8 cellular contexts compared by ENCODE assay signal in genomic region chr10:89032141-89032814, GRCh38. TPM values are rescaled to one million over a fixed set of nuclear protein-coding genes. Genes with fewer than 3 reads are reported as not detected.
DNase-seq lines count a peak whose midpoint lies in the region; ATAC-seq and TF ChIP-seq lines count a peak whose summit lies in the region.

No MANE protein-coding gene starts in this region.

- peak overlapping the region; percentile 21 for H3K4me2 ChIP-seq in KMS-11

- no peak overlapping the region for H3K9ac ChIP-seq in KMS-11

- POLR2A ChIA-PET in AG04449 (lab: Yijun Ruan, JAX) = no interaction called here

- H2AFZ ChIP-seq in KMS-11 (ENCODE audit: low read depth) = no peak overlapping the region

- no peak overlapping the region for H3K4me3 ChIP-seq in AG04449 (ENCODE audit: low read depth, low read length)
- no peak overlapping the region for H3K4me3 ChIP-seq in KMS-11 (IDR thresholded peaks at IDR 0.05; ENCODE audit: insufficient read depth, low read depth, low read length)
- no peak overlapping the region for H3K4me3 ChIP-seq in muscle layer of duodenum (ENCODE audit: low read depth in 1 of 2, low read length in 2 of 2)

- H3K36me3 ChIP-seq in KMS-11 (ENCODE audit: insufficient read depth) = no peaks in the 10 kb centered on the region
- no peaks in the 10 kb centered on the region for H3K36me3 ChIP-seq in muscle layer of duodenum (ENCODE audit: control insufficient read depth in 1 of 2, insufficient read depth in 2 of 2, low read length in 2 of 2)

- no peaks in the 10 kb centered on the region for H3K9me3 Mint-ChIP-seq in activated naive CD4-positive, alpha-beta T cell treated with anti-CD3 and anti-CD28 coated beads, Interleukin-2, amount 50 U/mL, for 24 hours
- H3K9me3 Mint-ChIP-seq in immature natural killer cell = no peaks in the 10 kb centered on the region

- CTCF ChIA-PET in AG04449 (lab: Yijun Ruan, JAX) = interaction anchor here (1.1 to 4.7 kb wide), 6 partner anchors 24 to 187 kb away, joined by 3 to 225 read pairs (median 92); partner anchors contain the start of gene CH25H

- peaks cover 22% of the 10 kb centered on the region for H3K4me1 Mint-ChIP-seq in activated naive CD4-positive, alpha-beta T cell treated with anti-CD3 and anti-CD28 coated beads, Interleukin-2, amount 50 U/mL, for 24 hours
- H3K4me1 Mint-ChIP-seq in immature natural killer cell = peaks cover 0 to 2% of the 10 kb centered on the region in 2 donors

- no peaks in the 10 kb centered on the region for H3K79me2 ChIP-seq in KMS-11 (ENCODE audit: insufficient read depth, low read depth)

- H3K4me3 Mint-ChIP-seq in activated naive CD4-positive, alpha-beta T cell treated with anti-CD3 and anti-CD28 coated beads, Interleukin-2, amount 50 U/mL, for 24 hours = peak overlapping the region; percentile 34
- no peak overlapping the region for H3K4me3 Mint-ChIP-seq in immature natural killer cell

- H3K27ac Mint-ChIP-seq in activated naive CD4-positive, alpha-beta T cell treated with anti-CD3 and anti-CD28 coated beads, Interleukin-2, amount 50 U/mL, for 24 hours = peak overlapping the region; percentile 57
- no peak overlapping the region for H3K27ac Mint-ChIP-seq in immature natural killer cell

- H3K9me3 ChIP-seq in muscle layer of duodenum (ENCODE audit: control insufficient read depth in 1 of 2, low read length in 2 of 2) = no peaks in the 10 kb centered on the region

- peaks cover 29% of the 10 kb centered on the region for H3K4me1 ChIP-seq in KMS-11 (ENCODE audit: low read depth, poor library complexity, severe bottlenecking)
- H3K4me1 ChIP-seq in muscle layer of duodenum (ENCODE audit: control insufficient read depth in 1 of 2, insufficient read depth in 2 of 2, low read length in 2 of 2) = peaks cover 0 to 8% of the 10 kb centered on the region in 2 donors

- H3K27me3 Mint-ChIP-seq in activated naive CD4-positive, alpha-beta T cell treated with anti-CD3 and anti-CD28 coated beads, Interleukin-2, amount 50 U/mL, for 24 hours = no peaks in the 10 kb centered on the region
- H3K27me3 Mint-ChIP-seq in immature natural killer cell (ENCODE audit: low read depth in 3 of 3) = no peaks in the 10 kb centered on the region

- H3K36me3 Mint-ChIP-seq in activated naive CD4-positive, alpha-beta T cell treated with anti-CD3 and anti-CD28 coated beads, Interleukin-2, amount 50 U/mL, for 24 hours = no peaks in the 10 kb centered on the region
- no peaks in the 10 kb centered on the region for H3K36me3 Mint-ChIP-seq in immature natural killer cell

- DNase-seq in AG04449 (ENCODE audit: low read depth, low spot score) (peak; percentile 59), superior temporal gyrus (ENCODE audit: extremely low spot score) (no peak), immature natural killer cell (no peak)

- no peaks in the 10 kb centered on the region for H4K20me1 ChIP-seq in KMS-11 (ENCODE audit: insufficient read depth)

- H3K27ac ChIP-seq in KMS-11 = no peak overlapping the region
- peak overlapping the region; percentile 47 for H3K27ac ChIP-seq in muscle layer of duodenum (ENCODE audit: low read length)

- H3K27me3 ChIP-seq in KMS-11 (ENCODE audit: insufficient read depth, low read depth) (no peaks in the 10 kb centered on the region), muscle layer of duodenum (ENCODE audit: low read depth, low read length) (no peaks in the 10 kb centered on the region)

- ATAC-seq in GM19025 (IDR thresholded peaks at IDR 0.05; ENCODE audit: low read depth, unreplicated experiment) = peak; percentile 71
- ATAC-seq in GM21367 (IDR thresholded peaks at IDR 0.05; ENCODE audit: unreplicated experiment) = no peak

- TF ChIP-seq CTCF in AG04449 (IDR thresholded peaks at IDR 0.05; ENCODE audit: insufficient read depth, low read length, missing control alignments) (no peak), KMS-11 (conservative IDR thresholded peaks at IDR 0.05; ENCODE audit: low read depth, low read length) (no peak)

RNA-seq across cellular contexts. Expression of gene FAS, which starts 41.7 kb away (rescaled TPM):
- polyA plus RNA-seq in immature natural killer cell = 10 to 100 TPM in 2 of 3 donors, 1 to 10 TPM in 1; 9.7 to 14.3 (median 11.1) TPM
